In the genomic region with DNA sequence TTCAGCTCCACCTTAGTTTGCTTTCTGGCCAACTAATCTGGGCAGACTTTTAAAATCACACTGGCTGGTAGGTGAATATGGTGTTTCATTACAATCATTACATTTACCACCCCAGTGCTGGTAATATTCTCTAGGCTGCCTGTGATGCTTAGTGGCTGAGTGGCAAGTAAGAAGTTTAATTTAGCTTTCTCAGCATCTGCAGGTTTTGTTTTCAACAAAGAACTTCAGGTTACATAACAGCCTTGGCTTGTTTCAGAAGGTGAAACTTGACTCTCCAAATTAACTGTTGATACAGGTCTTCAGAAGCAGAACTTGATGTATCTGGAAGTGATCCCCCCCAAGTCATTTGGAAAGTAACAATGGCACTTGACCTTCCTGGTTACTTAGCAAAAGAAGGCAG, we compare ENCODE assay signal across 32 cellular contexts.
"Had no signal": no experiment of that assay in that cellular context is flagged by ENCODE, and none has a peak within 500 bp of the region (broad histone marks: within the 10 kb centered on the region; RNA-seq: fewer than 3 reads in every experiment).

No MANE protein-coding gene starts in this region.

- H3K9me3 Mint-ChIP-seq: activated naive CD4-positive, alpha-beta T cell treated with anti-CD3 and anti-CD28 coated beads, Interleukin-2, amount 50 U/mL, for 72 hours; activated naive CD8-positive, alpha-beta T cell treated with anti-CD3 and anti-CD28 coated beads, Interleukin-2, amount 50 U/mL, for 24 hours; activated T-cell treated with anti-CD3 and anti-CD28 coated beads, Interleukin-2, amount 50 U/mL, for 4 hours; central memory CD8-positive, alpha-beta T cell; T-helper 1 cell treated with Interleukin-12 subunit alpha and Interleukin-12 subunit beta and Interleukin-4 antibody, amounts not matched to agents 30 μg/mL and 1 μg/mL, for 36 hours had no signal

- H3K4me3 ChIP-seq: ascending aorta, body of pancreas, SJCRH30 had no signal

- H3K4me3 Mint-ChIP-seq: activated CD8-positive, alpha-beta memory T cell treated with anti-CD3 and anti-CD28 coated beads, Interleukin-2, amount 10 ng/mL, durations not matched to agents 7 days and 5 days; activated naive CD8-positive, alpha-beta T cell treated with anti-CD3 and anti-CD28 coated beads, Interleukin-2, amount 50 U/mL, for 24 hours; activated T-cell treated with anti-CD3 and anti-CD28 coated beads, Interleukin-2, amount 50 U/mL, for 4 hours; central memory CD8-positive, alpha-beta T cell; T-helper 1 cell treated with Interleukin-12 subunit alpha and Interleukin-12 subunit beta and Interleukin-4 antibody, amounts not matched to agents 30 μg/mL and 1 μg/mL, for 36 hours had no signal

- H3K27me3 ChIP-seq: ascending aorta, body of pancreas, SJCRH30 had no signal

- H3K36me3 ChIP-seq: ascending aorta, SJCRH30 had no signal

- H3K27ac Mint-ChIP-seq: activated CD8-positive, alpha-beta memory T cell treated with anti-CD3 and anti-CD28 coated beads, Interleukin-2, amount 10 ng/mL, durations not matched to agents 7 days and 5 days; activated naive CD4-positive, alpha-beta T cell treated with anti-CD3 and anti-CD28 coated beads, Interleukin-2, amount 50 U/mL, for 72 hours; activated naive CD8-positive, alpha-beta T cell treated with anti-CD3 and anti-CD28 coated beads, Interleukin-2, amount 50 U/mL, for 24 hours; T-helper 1 cell treated with Interleukin-12 subunit alpha and Interleukin-12 subunit beta and Interleukin-4 antibody, amounts not matched to agents 30 μg/mL and 1 μg/mL, for 36 hours had no signal

- H3K4me1 ChIP-seq: ascending aorta, SJCRH30 had no signal

- H3K27me3 Mint-ChIP-seq: activated CD8-positive, alpha-beta memory T cell treated with anti-CD3 and anti-CD28 coated beads, Interleukin-2, amount 10 ng/mL, durations not matched to agents 7 days and 5 days; activated naive CD8-positive, alpha-beta T cell treated with anti-CD3 and anti-CD28 coated beads, Interleukin-2, amount 50 U/mL, for 24 hours; central memory CD8-positive, alpha-beta T cell had no signal

- H3K36me3 Mint-ChIP-seq: activated CD8-positive, alpha-beta memory T cell treated with anti-CD3 and anti-CD28 coated beads, Interleukin-2, amount 10 ng/mL, durations not matched to agents 7 days and 5 days; activated naive CD4-positive, alpha-beta T cell treated with anti-CD3 and anti-CD28 coated beads, Interleukin-2, amount 50 U/mL, for 72 hours had no signal

- H3K4me1 Mint-ChIP-seq: activated CD8-positive, alpha-beta memory T cell treated with anti-CD3 and anti-CD28 coated beads, Interleukin-2, amount 10 ng/mL, durations not matched to agents 7 days and 5 days; activated naive CD8-positive, alpha-beta T cell treated with anti-CD3 and anti-CD28 coated beads, Interleukin-2, amount 50 U/mL, for 24 hours; central memory CD8-positive, alpha-beta T cell had no signal

- ATAC-seq: activated CD8-positive, alpha-beta memory T cell treated with anti-CD3 and anti-CD28 coated beads, Interleukin-2, amount 10 ng/mL, durations not matched to agents 7 days and 5 days; activated naive CD4-positive, alpha-beta T cell treated with anti-CD3 and anti-CD28 coated beads, Interleukin-2, amount 50 U/mL, for 72 hours; activated naive CD8-positive, alpha-beta T cell treated with anti-CD3 and anti-CD28 coated beads, Interleukin-2, amount 50 U/mL, for 24 hours; activated T-cell treated with anti-CD3 and anti-CD28 coated beads, Interleukin-2, amount 50 U/mL, for 4 hours; body of pancreas; Panc1; SK-N-SH treated with all-trans-retinoic acid at 6 μM for 48 hours had no signal

- H3K27ac ChIP-seq: ascending aorta, body of pancreas, RWPE1, SJCRH30 had no signal

- H3K9me3 ChIP-seq: ascending aorta, body of pancreas, SJCRH30 had no signal

- DNase-seq: activated CD4-positive, alpha-beta T cell treated with anti-CD3 and anti-CD28 coated beads for 48 hours; activated CD4-positive, alpha-beta T cell treated with anti-CD3 and anti-CD28 coated beads, Interleukin-2, amount 50 U/mL, for 4 hours; activated CD4-positive, CD25-positive, alpha-beta regulatory T cell treated with anti-CD3 and anti-CD28 coated beads, Interleukin-2, amount 50 U/mL, for 72 hours; activated CD8-positive, alpha-beta memory T cell treated with anti-CD3 and anti-CD28 coated beads, Interleukin-2, amount 10 ng/mL, durations not matched to agents 7 days and 5 days; activated effector memory CD4-positive, alpha-beta T cell treated with anti-CD3 and anti-CD28 coated beads, Interleukin-2, amount 50 U/mL, for 16 hours; activated naive CD4-positive, alpha-beta T cell treated with Interleukin-2 at 50 U/mL for 16 hours; activated naive CD8-positive, alpha-beta T cell treated with anti-CD3 and anti-CD28 coated beads, Interleukin-2, amount 50 U/mL, for 24 hours; activated T-cell treated with anti-CD3 and anti-CD28 coated beads, Interleukin-2, amount 50 U/mL, for 4 hours; amniotic stem cell; body of pancreas; KG1; MV-4-11; NCI-H1092 treated with DMSO at 0.1 percent for 48 hours; NCI-H1417 treated with DMSO at 0.1 percent for 48 hours; NCI-H1694 treated with DMSO at 0.1 percent for 48 hours; NCI-H2029 treated with DMSO at 0.1 percent for 48 hours; NCI-H345; NCI-H510A; NCI-H526 treated with DMSO at 0.1 percent for 48 hours; NCI-H82; NK-92 treated with Interleukin-12 subunit alpha and Interleukin-12 subunit beta, amount 100 ng/mL, for 24 hours; OCI-M1; Right ventricle myocardium superior; SJCRH30; SW 1271 had no signal
